In the genomic region with DNA sequence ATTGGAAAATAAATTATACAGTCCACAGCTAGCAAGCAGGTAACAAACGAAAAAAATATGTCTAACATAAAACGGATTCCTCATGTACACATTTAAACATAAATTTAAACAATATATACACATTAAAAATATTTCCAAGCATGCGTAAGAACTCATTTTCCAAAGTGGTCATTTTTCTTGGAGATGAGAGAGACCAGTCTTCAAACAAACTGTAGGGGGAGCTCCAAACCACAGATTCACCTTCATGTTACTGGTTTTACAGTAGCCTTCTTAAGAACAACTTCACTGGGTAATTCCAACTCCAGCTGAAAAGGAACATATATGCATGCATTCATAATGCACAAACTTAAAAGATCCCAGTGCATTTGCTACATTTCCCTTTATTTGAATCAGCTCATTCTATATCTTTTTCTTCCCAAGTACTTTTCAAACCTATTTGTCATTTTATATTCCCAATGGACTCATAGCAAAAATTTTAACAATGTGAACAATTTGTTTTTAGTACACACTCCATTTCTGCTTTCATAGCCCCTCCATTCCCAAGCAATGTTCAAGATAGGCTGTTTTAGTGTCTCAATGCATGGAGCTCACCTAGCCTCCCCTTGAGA, we compare ENCODE assay signal across 8 cellular contexts. TPM values are rescaled to one million over a fixed set of nuclear protein-coding genes. Genes with fewer than 3 reads are reported as not detected.
DNase-seq lines count a peak whose midpoint lies in the region; ATAC-seq and TF ChIP-seq lines count a peak whose summit lies in the region.

No MANE protein-coding gene starts in this region.

- 80% methylated on average over 1 of the region's 3 CpGs for WGBS in trophoblast cell (ENCODE audit: extremely low coverage, insufficient coverage, insufficient read length)

- no peak overlapping the region for H4K91ac ChIP-seq in trophoblast cell (ENCODE audit: low read depth, low read length)

- no peak overlapping the region for H3K27ac ChIP-seq in trophoblast cell (ENCODE audit: low read depth, low read length)

- no peak overlapping the region for H4K8ac ChIP-seq in trophoblast cell (ENCODE audit: low read depth, low read length)

- no peak overlapping the region for H3K4me2 ChIP-seq in trophoblast cell (ENCODE audit: low read length)

- H3K23ac ChIP-seq in trophoblast cell (ENCODE audit: low read length): no peak overlapping the region

- H3K4me3 ChIP-seq in GM12865 (ENCODE audit: low read depth, low read length): no peak overlapping the region
- H3K4me3 ChIP-seq in trophoblast cell (ENCODE audit: low read depth, low read length): no peak overlapping the region

- no peak overlapping the region for H2AFZ ChIP-seq in trophoblast cell (ENCODE audit: insufficient read depth, low read length, poor library complexity)

- no peak overlapping the region for H3K4ac ChIP-seq in trophoblast cell (ENCODE audit: low read depth, low read length)

- no peaks in the 10 kb centered on the region for H3K9me3 ChIP-seq in trophoblast cell (ENCODE audit: insufficient read depth, low read depth, low read length)

- H3K27me3 ChIP-seq in trophoblast cell (ENCODE audit: insufficient read depth, low read length): no peaks in the 10 kb centered on the region

- no peaks in the 10 kb centered on the region for H3K4me1 ChIP-seq in trophoblast cell (ENCODE audit: control insufficient read depth in 1 of 2, insufficient read depth in 2 of 2, low read length in 2 of 2)

- H4K12ac ChIP-seq in trophoblast cell (ENCODE audit: low read depth, low read length): no peak overlapping the region

- TF ChIP-seq CTCF in GM12865 (IDR thresholded peaks at IDR 0.05; ENCODE audit: insufficient read depth, low read depth, low read length, missing control alignments): peak; percentile 80

- H2AK5ac ChIP-seq in trophoblast cell (ENCODE audit: low read length): no peak overlapping the region

- DNase-seq in AG08396 (ENCODE audit: low spot score): peak; percentile 65
- peak; percentile 86 for DNase-seq in GM12865 (ENCODE audit: low read depth)
- DNase-seq in NCI-H1930 (lab: John Stamatoyannopoulos, UW): peak; percentile 24 to 62
- DNase-seq in SW480 (ENCODE audit: low spot score): peak; percentile 77
- peak; percentile 96 for DNase-seq in fibroblast of peridontal ligament (ENCODE audit: extremely low read depth)
- peak; percentile 46 to 87 for DNase-seq in trophoblast cell
- no peak for DNase-seq in middle frontal gyrus (ENCODE audit: extremely low spot score, low spot score)

- H2BK120ac ChIP-seq in trophoblast cell (ENCODE audit: insufficient read depth, low read length, poor library complexity): no peak overlapping the region

- peaks cover 2% of the 10 kb centered on the region for H3K79me2 ChIP-seq in trophoblast cell (ENCODE audit: control insufficient read depth, insufficient read depth, low read length, poor library complexity)

- H3K9ac ChIP-seq in trophoblast cell (ENCODE audit: low read length): no peak overlapping the region

- H3K18ac ChIP-seq in trophoblast cell (ENCODE audit: low read length): no peak overlapping the region

- no peak overlapping the region for H3K14ac ChIP-seq in trophoblast cell (ENCODE audit: low read length)

- peaks cover 2% of the 10 kb centered on the region for H3K79me1 ChIP-seq in trophoblast cell (ENCODE audit: low read length)

- no peak overlapping the region for H2BK12ac ChIP-seq in trophoblast cell (ENCODE audit: low read length)

- no peak for ATAC-seq in GM18511 (IDR thresholded peaks at IDR 0.05; ENCODE audit: unreplicated experiment)

- H2BK5ac ChIP-seq in trophoblast cell (ENCODE audit: low read depth, low read length, poor library complexity): no peak overlapping the region

- H3K36me3 ChIP-seq in trophoblast cell (ENCODE audit: control insufficient read depth in 1 of 2, insufficient read depth in 2 of 2, low read length in 2 of 2): no peaks in the 10 kb centered on the region

RNA-seq across cellular contexts. Expression of gene STAMBP, which starts 4.7 kb away (rescaled TPM):
- polyA plus RNA-seq in trophoblast cell (2013): 37.4 and 40.8 TPM in 2 replicates

RNA-seq across cellular contexts. Expression of gene C2orf78, which starts 40.0 kb away (rescaled TPM):
- polyA plus RNA-seq in trophoblast cell (2013): 0.03 TPM in 2 replicates

RNA-seq across cellular contexts. Expression of gene DUSP11, which starts 44.1 kb away (rescaled TPM):
- polyA plus RNA-seq in trophoblast cell (2013): 26.3 and 26.8 TPM in 2 replicates
